Comparison of ENCODE assay signal across 14 cellular contexts in genomic region chr21:32366191-32366590, GRCh38. TPM values are rescaled to one million over a fixed set of nuclear protein-coding genes. Genes with fewer than 3 reads are reported as not detected.
DNase-seq lines count a peak whose midpoint lies in the region; ATAC-seq lines count a peak whose summit lies in the region.
"Had no signal": no experiment of that assay in that cellular context is flagged by ENCODE, and none has a peak within 500 bp of the region (broad histone marks: within the 10 kb centered on the region; RNA-seq: fewer than 3 reads in every experiment).

No MANE protein-coding gene starts in this region.

- ATAC-seq in HG03097 (IDR thresholded peaks at IDR 0.05; ENCODE audit: low FRiP score, unreplicated experiment) = no peak
- ATAC-seq: A549; CD8-positive, alpha-beta T cell; HCT116 had no signal

- peak; percentile 66 for DNase-seq in G401 (ENCODE audit: low spot score)
- DNase-seq in NCI-H526 (lab: John Stamatoyannopoulos, UW) = peak; percentile 41 to 44
- peak; percentile 52 for DNase-seq in cerebellar cortex (ENCODE audit: low spot score)
- DNase-seq in retina = peak; percentile 37
- no peak for DNase-seq in NCI-H2171 (lab: John Stamatoyannopoulos, UW)
- no peak for DNase-seq in stimulated activated CD4-positive, alpha-beta T cell treated with anti-CD3 and anti-CD28 coated beads, Interleukin-12 subunit alpha, Interleukin-12 subunit beta, amount 100 ng/mL, for 4 hours
- DNase-seq: Caco-2, DND-41, GF-D8, GM23248 had no signal

- in situ Hi-C loops in G401 (cut with HindIII; ENCODE audit: low sequenced_read_pairs) = no loop called here

RNA-seq across cellular contexts. Expression of gene URB1, which starts 26.6 kb away (rescaled TPM):
- total RNA-seq in G401 (2014; rRNA removed; shearing (Covaris generic)) = 12.6 and 20.9 TPM in 2 replicates

RNA-seq across cellular contexts. Expression of gene EVA1C, which starts 46.3 kb away (rescaled TPM):
- 2.3 TPM in 1 of 2 replicates, not detected in the other for total RNA-seq in G401 (2014; rRNA removed; shearing (Covaris generic))
- total RNA-seq: Caco-2 had no signal

Comparison
In these comparisons a context has a peak if more than half of its experiments do, and no peak if none do; other contexts are left out.
1. DNase-seq: peak in G401 (single experiment), NCI-H526 (2 of 2), cerebellar cortex (single experiment) and retina (single experiment); none in NCI-H2171 (single experiment) and stimulated activated CD4-positive, alpha-beta T cell treated with anti-CD3 and anti-CD28 coated beads, Interleukin-12 subunit alpha, Interleukin-12 subunit beta, amount 100 ng/mL, for 4 hours (single experiment).